Comparison of ENCODE assay signal across 8 cellular contexts in genomic region chr5:124162782-124163532, GRCh38.
DNase-seq lines count a peak whose midpoint lies in the region; ATAC-seq and TF ChIP-seq lines count a peak whose summit lies in the region.

No MANE protein-coding gene starts in this region.

- H2BK15ac ChIP-seq in neuronal stem cell (ENCODE audit: low read length), result no peak overlapping the region

- H3K14ac ChIP-seq in neuronal stem cell (ENCODE audit: low read length), result no peak overlapping the region

- no peak overlapping the region for H3K9ac ChIP-seq in neuronal stem cell (ENCODE audit: low read depth, low read length, poor library complexity)

- TF ChIP-seq CTCF in coronary artery (IDR thresholded peaks at IDR 0.05), result no peak

- H3K27ac ChIP-seq in cingulate gyrus (ENCODE audit: low read depth, low read length) (peak overlapping the region; percentile 79), neuronal stem cell (replicated peaks; ENCODE audit: low read length) (no peak overlapping the region), coronary artery (no peak overlapping the region)

- peaks cover 0 to 8% of the 10 kb centered on the region in 2 donors for H3K9me3 ChIP-seq in neuronal stem cell (replicated peaks in 1 of 2; ENCODE audit: control insufficient read depth in 2 of 2, insufficient read depth in 1 of 2, low read depth in 1 of 2, low read length in 2 of 2)

- in situ Hi-C loops in G401 (cut with HindIII; ENCODE audit: low sequenced_read_pairs), result no loop called here

- no peak for ATAC-seq in HG02759 (IDR thresholded peaks at IDR 0.05; ENCODE audit: unreplicated experiment)
- ATAC-seq in HG03520 (IDR thresholded peaks at IDR 0.05; ENCODE audit: unreplicated experiment), result no peak

- no peak overlapping the region for H2BK5ac ChIP-seq in neuronal stem cell (ENCODE audit: low read length)

- H3K4ac ChIP-seq in neuronal stem cell (ENCODE audit: low read length), result no peak overlapping the region

- no peak overlapping the region for H2AK5ac ChIP-seq in neuronal stem cell (ENCODE audit: low read depth, low read length)

- no peak overlapping the region for H3K18ac ChIP-seq in neuronal stem cell (ENCODE audit: low read length)

- no peak overlapping the region for H2BK12ac ChIP-seq in neuronal stem cell (ENCODE audit: low read length)

- no peaks in the 10 kb centered on the region for H3K27me3 ChIP-seq in neuronal stem cell (ENCODE audit: control insufficient read depth in 3 of 3, insufficient read depth in 3 of 3, low read depth in 1 of 3, low read length in 3 of 3)

- peaks cover 4 to 7% of the 10 kb centered on the region in 2 donors for H3K4me1 ChIP-seq in neuronal stem cell (ENCODE audit: control insufficient read depth in 2 of 2, insufficient read depth in 1 of 2, low read depth in 1 of 2, low read length in 2 of 2)

- no peak overlapping the region for H3K23ac ChIP-seq in neuronal stem cell (ENCODE audit: low read depth, low read length, poor library complexity)

- H4K8ac ChIP-seq in neuronal stem cell (ENCODE audit: low read depth, low read length), result no peak overlapping the region

- H2BK120ac ChIP-seq in neuronal stem cell (ENCODE audit: low read depth, low read length), result no peak overlapping the region

- no peak overlapping the region for H3K4me2 ChIP-seq in neuronal stem cell (ENCODE audit: insufficient read depth, low read length, poor library complexity, severe bottlenecking)

- H4K91ac ChIP-seq in neuronal stem cell (ENCODE audit: low read depth, low read length, poor library complexity), result no peak overlapping the region

- H2AFZ ChIP-seq in neuronal stem cell (ENCODE audit: low read length), result peak overlapping the region; percentile 79

- DNase-seq in G401 (ENCODE audit: low spot score) (peak; percentile 30), NCI-H2196 treated with DMSO at 0.1 percent for 48 hours (lab: John Stamatoyannopoulos, UW; ENCODE audit: unreplicated experiment) (peak; percentile 63), neuronal stem cell (ENCODE audit: low spot score) (no peak), SKM-1 (lab: John Stamatoyannopoulos, UW; ENCODE audit: unreplicated experiment) (no peak), coronary artery (ENCODE audit: low spot score) (no peak)

- no CpG with 5 or more reads among the region's 8 CpGs for WGBS in neuronal stem cell (ENCODE audit: extremely low coverage in 2 of 2, insufficient read length in 2 of 2, insufficient replicate concordance in 1 of 2), 2 donors

- H3K79me1 ChIP-seq in neuronal stem cell (ENCODE audit: low read depth, low read length), result no peaks in the 10 kb centered on the region

- no peak overlapping the region for H3K4me3 ChIP-seq in neuronal stem cell (ENCODE audit: low read length in 2 of 2)
- no peak overlapping the region for H3K4me3 ChIP-seq in coronary artery

- no peaks in the 10 kb centered on the region for H3K36me3 ChIP-seq in neuronal stem cell (replicated peaks in 1 of 2; ENCODE audit: control insufficient read depth in 2 of 2, insufficient read depth in 2 of 2, low read length in 2 of 2)

Comparison
In these comparisons a context has a peak if more than half of its experiments do, and no peak if none do; other contexts are left out.
1. DNase-seq: peak in G401 (single experiment) and NCI-H2196 treated with DMSO at 0.1 percent for 48 hours (single experiment); none in neuronal stem cell (single experiment), SKM-1 (single experiment) and coronary artery (single experiment).